Comparison of ENCODE assay signal across 24 cellular contexts in genomic region chr20:295804-296203, GRCh38. TPM values are rescaled to one million over a fixed set of nuclear protein-coding genes. Genes with fewer than 3 reads are reported as not detected.
A peak's percentile ranks its signal among the peaks of the same experiment; 100 is the strongest.
DNase-seq lines count a peak whose midpoint lies in the region; ATAC-seq, FAIRE-seq and TF ChIP-seq lines count a peak whose summit lies in the region.
"Had no signal": no experiment of that assay in that cellular context is flagged by ENCODE, and none has a peak within 500 bp of the region (broad histone marks: within the 10 kb centered on the region; RNA-seq: fewer than 3 reads in every experiment).

No MANE protein-coding gene starts in this region.

- H3K36me3 Mint-ChIP-seq in activated CD4-positive, alpha-beta T cell treated with anti-CD3 and anti-CD28 coated beads for 36 hours (ENCODE audit: low read depth): peaks cover 25% of the 10 kb centered on the region
- H3K36me3 Mint-ChIP-seq in nephron progenitor cell (ENCODE audit: low read depth): peaks cover 5% of the 10 kb centered on the region

- peak overlapping the region; percentile 66 for H3K27ac Mint-ChIP-seq in activated CD4-positive, alpha-beta T cell treated with anti-CD3 and anti-CD28 coated beads for 36 hours
- peak overlapping the region; percentile 4 for H3K27ac Mint-ChIP-seq in nephron progenitor cell

- H3K27me3 ChIP-seq in Loucy (ENCODE audit: insufficient read depth, low read length, poor library complexity, severe bottlenecking): no peaks in the 10 kb centered on the region
- no peaks in the 10 kb centered on the region for H3K27me3 ChIP-seq in K562 (ENCODE audit: control insufficient read depth in 2 of 2, insufficient read depth in 2 of 2, low read length in 2 of 2)
- H3K27me3 ChIP-seq: thyroid gland had no signal

- H3K9me2 ChIP-seq in Loucy (replicated peaks; ENCODE audit: low read depth, low read length): no peaks in the 10 kb centered on the region

- POLR2A ChIA-PET in activated CD4-positive, alpha-beta T cell treated with anti-CD3 and anti-CD28 coated beads for 36 hours (lab: Charles Lee): no interaction called here
- POLR2A ChIA-PET in K562 (lab: Yijun Ruan, JAX): interaction anchor here (1.1 kb wide), 1 partner anchor 29 kb away, joined by 5 read pairs; the partner anchor contains the start of gene SOX12

- no peaks in the 10 kb centered on the region for H3K36me3 ChIP-seq in Loucy (ENCODE audit: insufficient read depth, low read length)
- peaks cover 18% of the 10 kb centered on the region; the same call in 2 of the 3 replicates for H3K36me3 ChIP-seq in K562 (ENCODE audit: control insufficient read depth, insufficient read depth, low read length)
- H3K36me3 ChIP-seq: thyroid gland had no signal

- H3K27me3 Mint-ChIP-seq in activated CD4-positive, alpha-beta T cell treated with anti-CD3 and anti-CD28 coated beads for 36 hours: no peaks in the 10 kb centered on the region
- H3K27me3 Mint-ChIP-seq in nephron progenitor cell (ENCODE audit: low read depth, poor library complexity): peaks cover 2% of the 10 kb centered on the region

- peak overlapping the region; percentile 100 for H3K4me3 Mint-ChIP-seq in activated CD4-positive, alpha-beta T cell treated with anti-CD3 and anti-CD28 coated beads for 36 hours
- peak overlapping the region; percentile 98 for H3K4me3 Mint-ChIP-seq in nephron progenitor cell

- H2AFZ ChIP-seq in Loucy (ENCODE audit: low read length) (no peak overlapping the region), K562 (ENCODE audit: low read depth, low read length) (peak overlapping the region; percentile 22; the same call in 1 of the 2 replicates)

- no peak for TF ChIP-seq RAD21 in K562 (CRISPR knock-in tag; conservative IDR thresholded peaks at IDR 0.05 in 1 of 2, IDR thresholded peaks at IDR 0.05 in 1 of 2)

- ATAC-seq in activated CD4-positive, alpha-beta T cell treated with anti-CD3 and anti-CD28 coated beads for 36 hours: no peak
- no peak for ATAC-seq in K562
- no peak for ATAC-seq in GM21381 (IDR thresholded peaks at IDR 0.05; ENCODE audit: unreplicated experiment)
- ATAC-seq: GM12878, sciatic nerve had no signal

- H3K27ac ChIP-seq in K562 (ENCODE audit: extremely low read depth, low read depth, low read length): no peak overlapping the region
- H3K27ac ChIP-seq: thyroid gland had no signal

- no peaks in the 10 kb centered on the region for H3K9me3 Mint-ChIP-seq in activated CD4-positive, alpha-beta T cell treated with anti-CD3 and anti-CD28 coated beads for 36 hours (ENCODE audit: low read depth)
- H3K9me3 Mint-ChIP-seq in nephron progenitor cell: peaks cover 5% of the 10 kb centered on the region

- peak overlapping the region; percentile 7 for H3K4me2 ChIP-seq in Loucy (ENCODE audit: low read depth, low read length, poor library complexity, severe bottlenecking)
- H3K4me2 ChIP-seq in K562 (ENCODE audit: insufficient read depth, low read length): no peak overlapping the region; the same call in 1 of the 2 replicates

- no peak overlapping the region for H3K4me3 ChIP-seq in Loucy (ENCODE audit: low read length, poor library complexity, severe bottlenecking)
- H3K4me3 ChIP-seq in K562: no peak overlapping the region
- H3K4me3 ChIP-seq: lung, thyroid gland had no signal

- H3K9ac ChIP-seq in Loucy (ENCODE audit: low read depth, low read length, poor library complexity, severe bottlenecking): no peak overlapping the region
- H3K9ac ChIP-seq in K562 (ENCODE audit: insufficient read depth in 1 of 2, low read depth in 2 of 2, low read length in 2 of 2): no peak overlapping the region

- no peak for TF ChIP-seq EP300 in K562 (IDR thresholded peaks at IDR 0.05; ENCODE audit: low read length)

- H3K79me2 ChIP-seq in Loucy (ENCODE audit: insufficient read depth, low read length) (peaks cover 41% of the 10 kb centered on the region), K562 (ENCODE audit: control insufficient read depth, insufficient read depth, low read length) (peaks cover 42% of the 10 kb centered on the region)

- in situ Hi-C loops in K562 (cut with MboI): no loop called here

- H3K9me3 ChIP-seq in Loucy (ENCODE audit: insufficient read depth, low read depth, low read length) (no peaks in the 10 kb centered on the region), K562 (replicated peaks; ENCODE audit: control insufficient read depth, insufficient read depth, low read depth, low read length) (no peaks in the 10 kb centered on the region)
- H3K9me3 ChIP-seq: thyroid gland had no signal

- H3F3A ChIP-seq in Loucy (ENCODE audit: low read depth): no peaks in the 10 kb centered on the region; the same call in 1 of the 2 replicates

- FAIRE-seq in K562 (lab: Jason Lieb, UNC): no peak
- FAIRE-seq: A204.1, GM12878 had no signal

- CTCF ChIA-PET in activated CD4-positive, alpha-beta T cell treated with anti-CD3 and anti-CD28 coated beads for 36 hours (lab: Charles Lee): interaction anchor here (1.3 kb wide), 1 partner anchor 28 kb away, joined by 3 read pairs; no protein-coding TSS in a partner anchor
- CTCF ChIA-PET in K562 (lab: Yijun Ruan, JAX; ENCODE audit: low intra/inter-chr PET ratio): no interaction called here

- WGBS in K562 (ENCODE audit: insufficient coverage, low coverage, missing lambda C conversion rate): 56% methylated on average over 4 of the region's 4 CpGs

- no peaks in the 10 kb centered on the region for H3K9me1 ChIP-seq in K562 (ENCODE audit: control insufficient read depth, insufficient read depth, low read length)

- TF ChIP-seq CTCF in Loucy (conservative IDR thresholded peaks at IDR 0.05; ENCODE audit: low read length) (no peak), K562 (IDR thresholded peaks at IDR 0.05 in 2 of 3, conservative IDR thresholded peaks at IDR 0.05 in 1 of 3; ENCODE audit: insufficient read depth in 2 of 3, low read depth in 1 of 3, low read length in 3 of 3) (no peak), nephron progenitor cell (IDR thresholded peaks at IDR 0.05) (no peak)

- no peak for DNase-seq in activated CD4-positive, alpha-beta T cell treated with anti-CD3 and anti-CD28 coated beads for 36 hours
- DNase-seq in activated CD4-positive, alpha-beta T cell treated with anti-CD3 and anti-CD28 coated beads for 48 hours: no peak
- DNase-seq in K562 (ENCODE audit: extremely low read depth in 1 of 4, low spot score in 3 of 4): no peak
- DNase-seq in nephron progenitor cell: no peak
- DNase-seq in NCI-H1436 (lab: John Stamatoyannopoulos, UW): no peak
- no peak for DNase-seq in DMS53 treated with DMSO at 0.1 percent for 48 hours (lab: John Stamatoyannopoulos, UW; ENCODE audit: unreplicated experiment)
- DNase-seq: amygdala; NCI-H2029; NCI-H524; occipital lobe; OCI-M1; stimulated activated CD4-positive, alpha-beta T cell treated with anti-CD3 and anti-CD28 coated beads, Interleukin-2, amount 100 ng/mL, for 24 hours; thyroid gland had no signal

- peaks cover 40% of the 10 kb centered on the region for H3K4me1 ChIP-seq in Loucy (ENCODE audit: insufficient read depth, low read length, poor library complexity, severe bottlenecking)
- H3K4me1 ChIP-seq in K562 (replicated peaks in 1 of 2; ENCODE audit: control insufficient read depth in 2 of 2, insufficient read depth in 2 of 2, low read length in 2 of 2): peaks cover 21 to 26% of the 10 kb centered on the region in 2 experiments; a peak in 4 of 5 replicates

- intact Hi-C loops in activated CD4-positive, alpha-beta T cell treated with anti-CD3 and anti-CD28 coated beads for 36 hours (cut with DNase I, micrococcal nuclease): no loop called here
- intact Hi-C loops in K562 (cut with micrococcal nuclease): loop anchor here (2.0 kb wide), 1 partner anchor 29 kb away; the partner anchor contains the start of gene SOX12

- TF ChIP-seq POLR2A in K562 (conservative IDR thresholded peaks at IDR 0.05): no peak

- H3K4me1 Mint-ChIP-seq in activated CD4-positive, alpha-beta T cell treated with anti-CD3 and anti-CD28 coated beads for 36 hours: peaks cover 29% of the 10 kb centered on the region
- H3K4me1 Mint-ChIP-seq in nephron progenitor cell: peaks cover 52% of the 10 kb centered on the region

- H4K20me1 ChIP-seq in Loucy (ENCODE audit: insufficient read depth, low read length, poor library complexity, severe bottlenecking) (peaks cover 22% of the 10 kb centered on the region), K562 (replicated peaks; ENCODE audit: control insufficient read depth, insufficient read depth, low read length) (peaks cover 13% of the 10 kb centered on the region)

- BruUV-seq in K562 (replicated peaks; lab: Mats Ljungman, UMichigan): no TSS peak

RNA-seq across cellular contexts. Expression of gene ZCCHC3, which starts 1.6 kb away (rescaled TPM):
- 10 to 100 TPM; 15.6 to 16.4 TPM for total RNA-seq in activated CD4-positive, alpha-beta T cell treated with anti-CD3 and anti-CD28 coated beads for 36 hours
- total RNA-seq in K562 (2011; cell fraction: chromatin; rRNA removed; ENCODE audit: low replicate concordance): 6.9 and 11.2 TPM in 2 replicates
- 9.6 and 12.0 TPM in 2 replicates for total RNA-seq in K562 (2011; cell fraction: nucleolus; rRNA removed)
- 10.6 and 13.3 TPM in 2 replicates for total RNA-seq in K562 (2011; cell fraction: nucleoplasm; rRNA removed)
- total RNA-seq in K562 (2014; rRNA removed) (23.2 and 28.2 TPM in 2 replicates), K562 (2014; rRNA removed; fragmentation: Illumina TruSeq; extraction: Trizol) (10.1 and 10.2 TPM in 2 replicates), K562 (2015; rRNA removed; fragmentation: Illumina TruSeq; extraction: Trizol) (12.8 and 13.9 TPM in 2 replicates), K562 (2021) (22.1 and 22.5 TPM in 2 replicates)
- polyA plus RNA-seq in K562 (2011; rRNA removed) (21.2 and 22.0 TPM in 2 replicates), K562 (2014; fragmentation: Illumina TruSeq; extraction: Trizol) (16.5 and 17.6 TPM in 2 replicates), K562 (2014; fragmentation: Nextera tagmentation; extraction: Ambion mirVana) (1 to 10 TPM; 2.8 to 4.0 TPM), K562 (2014; rRNA removed) (22.4 and 23.3 TPM in 2 replicates)
- polyA plus RNA-seq in K562 (2011; cell fraction: cytosol; rRNA removed): 18.7 and 24.5 TPM in 2 replicates
- polyA plus RNA-seq in K562 (2011; cell fraction: nucleus; rRNA removed): 13.2 and 18.2 TPM in 2 replicates
- polyA plus RNA-seq in K562 (2012): 17.7 and 19.5 TPM in 2 replicates
- polyA minus RNA-seq in K562 (2011; rRNA and poly(A)+ RNA removed): 11.1 and 11.7 TPM in 2 replicates
- polyA minus RNA-seq in K562 (2011; cell fraction: cytosol; rRNA and poly(A)+ RNA removed): 10.8 and 12.2 TPM in 2 replicates
- polyA minus RNA-seq in K562 (2011; cell fraction: nucleus; rRNA and poly(A)+ RNA removed): 3.9 and 9.7 TPM in 2 replicates

RNA-seq across cellular contexts. Expression of gene C20orf96, which starts 5.3 kb away (rescaled TPM):
- total RNA-seq in activated CD4-positive, alpha-beta T cell treated with anti-CD3 and anti-CD28 coated beads for 36 hours: 1 to 10 TPM; 7.0 to 8.1 TPM
- total RNA-seq in K562 (2011; cell fraction: chromatin; rRNA removed; ENCODE audit: low replicate concordance): 40.0 and 54.2 TPM in 2 replicates
- total RNA-seq in K562 (2011; cell fraction: nucleolus; rRNA removed): 27.8 and 28.2 TPM in 2 replicates
- total RNA-seq in K562 (2011; cell fraction: nucleoplasm; rRNA removed): 25.0 and 27.3 TPM in 2 replicates
- total RNA-seq in K562 (2014; rRNA removed) (1.5 and 2.0 TPM in 2 replicates), K562 (2014; rRNA removed; fragmentation: Illumina TruSeq; extraction: Trizol) (2.4 and 3.0 TPM in 2 replicates), K562 (2015; rRNA removed; fragmentation: Illumina TruSeq; extraction: Trizol) (2.1 and 2.3 TPM in 2 replicates), K562 (2021) (10.1 TPM in 2 replicates)
- polyA plus RNA-seq in K562 (2011; rRNA removed) (11.0 and 22.6 TPM in 2 replicates), K562 (2014; fragmentation: Illumina TruSeq; extraction: Trizol) (8.4 and 9.8 TPM in 2 replicates), K562 (2014; fragmentation: Nextera tagmentation; extraction: Ambion mirVana) (1 to 10 TPM; 1.7 to 4.2 TPM), K562 (2014; rRNA removed) (9.1 and 11.7 TPM in 2 replicates)
- polyA plus RNA-seq in K562 (2011; cell fraction: cytosol; rRNA removed): 5.7 and 11.5 TPM in 2 replicates
- polyA plus RNA-seq in K562 (2011; cell fraction: nucleus; rRNA removed): 35.3 and 52.8 TPM in 2 replicates
- polyA plus RNA-seq in K562 (2012): 8.6 and 10.2 TPM in 2 replicates
- polyA minus RNA-seq in K562 (2011; rRNA and poly(A)+ RNA removed): 6.5 and 8.2 TPM in 2 replicates
- polyA minus RNA-seq in K562 (2011; cell fraction: cytosol; rRNA and poly(A)+ RNA removed): 3.1 and 3.6 TPM in 2 replicates
- 8.6 and 19.5 TPM in 2 replicates for polyA minus RNA-seq in K562 (2011; cell fraction: nucleus; rRNA and poly(A)+ RNA removed)

RNA-seq across cellular contexts. Expression of gene SOX12, which starts 29.5 kb away (rescaled TPM):
- 1 to 10 TPM; 8.1 to 8.5 TPM for total RNA-seq in activated CD4-positive, alpha-beta T cell treated with anti-CD3 and anti-CD28 coated beads for 36 hours
- 5.5 and 9.5 TPM in 2 replicates for total RNA-seq in K562 (2011; cell fraction: chromatin; rRNA removed; ENCODE audit: low replicate concordance)
- 8.4 and 9.8 TPM in 2 replicates for total RNA-seq in K562 (2011; cell fraction: nucleolus; rRNA removed)
- 8.9 and 11.8 TPM in 2 replicates for total RNA-seq in K562 (2011; cell fraction: nucleoplasm; rRNA removed)
- total RNA-seq in K562 (2014; rRNA removed) (6.5 and 9.2 TPM in 2 replicates), K562 (2014; rRNA removed; fragmentation: Illumina TruSeq; extraction: Trizol) (1.3 and 1.4 TPM in 2 replicates), K562 (2015; rRNA removed; fragmentation: Illumina TruSeq; extraction: Trizol) (2.6 and 2.8 TPM in 2 replicates), K562 (2021) (26.1 and 26.3 TPM in 2 replicates)
- polyA plus RNA-seq in K562 (2011; rRNA removed) (1.8 and 3.5 TPM in 2 replicates), K562 (2014; fragmentation: Illumina TruSeq; extraction: Trizol) (6.7 and 7.4 TPM in 2 replicates), K562 (2014; fragmentation: Nextera tagmentation; extraction: Ambion mirVana) (under 1 TPM; 0.42 to 0.48 TPM), K562 (2014; rRNA removed) (6.7 and 9.6 TPM in 2 replicates)
- 2.4 and 2.8 TPM in 2 replicates for polyA plus RNA-seq in K562 (2011; cell fraction: cytosol; rRNA removed)
- 9.5 and 9.7 TPM in 2 replicates for polyA plus RNA-seq in K562 (2011; cell fraction: nucleus; rRNA removed)
- polyA plus RNA-seq in K562 (2012): 13.7 and 13.9 TPM in 2 replicates
- 2.0 and 2.9 TPM in 2 replicates for polyA minus RNA-seq in K562 (2011; rRNA and poly(A)+ RNA removed)
- 4.7 and 7.1 TPM in 2 replicates for polyA minus RNA-seq in K562 (2011; cell fraction: cytosol; rRNA and poly(A)+ RNA removed)
- 2.7 and 5.2 TPM in 2 replicates for polyA minus RNA-seq in K562 (2011; cell fraction: nucleus; rRNA and poly(A)+ RNA removed)

RNA-seq across cellular contexts. Expression of gene DEFB132, which starts 38.3 kb away (rescaled TPM):
- not detected for total RNA-seq in activated CD4-positive, alpha-beta T cell treated with anti-CD3 and anti-CD28 coated beads for 36 hours
- total RNA-seq in K562 (2011; cell fraction: chromatin; rRNA removed; ENCODE audit: low replicate concordance): not detected in 2 replicates
- total RNA-seq in K562 (2011; cell fraction: nucleolus; rRNA removed): not detected in 2 replicates
- not detected in 2 replicates for total RNA-seq in K562 (2011; cell fraction: nucleoplasm; rRNA removed)
- total RNA-seq in K562 (2014; rRNA removed): not detected in 2 replicates
- not detected in 2 replicates for total RNA-seq in K562 (2014; rRNA removed; fragmentation: Illumina TruSeq; extraction: Trizol)
- not detected in 2 replicates for total RNA-seq in K562 (2015; rRNA removed; fragmentation: Illumina TruSeq; extraction: Trizol)
- total RNA-seq in K562 (2021): not detected in 2 replicates
- not detected in 2 replicates for polyA plus RNA-seq in K562 (2011; rRNA removed)
- not detected in 2 replicates for polyA plus RNA-seq in K562 (2011; cell fraction: cytosol; rRNA removed)
- polyA plus RNA-seq in K562 (2011; cell fraction: nucleus; rRNA removed): not detected in 2 replicates
- polyA plus RNA-seq in K562 (2012): not detected in 2 replicates
- not detected in 2 replicates for polyA plus RNA-seq in K562 (2014; fragmentation: Illumina TruSeq; extraction: Trizol)
- not detected for polyA plus RNA-seq in K562 (2014; fragmentation: Nextera tagmentation; extraction: Ambion mirVana)
- polyA plus RNA-seq in K562 (2014; rRNA removed): not detected in 2 replicates
- not detected in 2 replicates for polyA minus RNA-seq in K562 (2011; rRNA and poly(A)+ RNA removed)
- polyA minus RNA-seq in K562 (2011; cell fraction: cytosol; rRNA and poly(A)+ RNA removed): not detected in 2 replicates
- not detected in 2 replicates for polyA minus RNA-seq in K562 (2011; cell fraction: nucleus; rRNA and poly(A)+ RNA removed)
- total RNA-seq: epithelial cell of proximal tubule, G401, GM12878, H4, HT-29, lung, occipital lobe, sciatic nerve, SK-MEL-5, thyroid gland had no signal
- polyA plus RNA-seq: GM12878, lung had no signal

RNA-seq across cellular contexts. Expression of gene NRSN2, which starts 51.1 kb away (rescaled TPM):
- 1 to 10 TPM; 5.2 to 7.5 TPM for total RNA-seq in activated CD4-positive, alpha-beta T cell treated with anti-CD3 and anti-CD28 coated beads for 36 hours
- total RNA-seq in K562 (2011; cell fraction: chromatin; rRNA removed; ENCODE audit: low replicate concordance): 9.8 and 24.5 TPM in 2 replicates
- total RNA-seq in K562 (2011; cell fraction: nucleolus; rRNA removed): 24.9 and 37.9 TPM in 2 replicates
- total RNA-seq in K562 (2011; cell fraction: nucleoplasm; rRNA removed): 34.2 and 46.5 TPM in 2 replicates
- total RNA-seq in K562 (2014; rRNA removed) (11.1 and 21.5 TPM in 2 replicates), K562 (2014; rRNA removed; fragmentation: Illumina TruSeq; extraction: Trizol) (6.7 and 7.5 TPM in 2 replicates), K562 (2015; rRNA removed; fragmentation: Illumina TruSeq; extraction: Trizol) (7.8 and 9.6 TPM in 2 replicates), K562 (2021) (26.7 and 28.5 TPM in 2 replicates)
- polyA plus RNA-seq in K562 (2011; rRNA removed) (13.1 and 37.5 TPM in 2 replicates), K562 (2014; fragmentation: Illumina TruSeq; extraction: Trizol) (24.3 and 24.7 TPM in 2 replicates), K562 (2014; fragmentation: Nextera tagmentation; extraction: Ambion mirVana) (1 to 10 TPM; 7.9 to 8.3 TPM), K562 (2014; rRNA removed) (24.8 and 29.7 TPM in 2 replicates)
- polyA plus RNA-seq in K562 (2011; cell fraction: cytosol; rRNA removed): 54.0 and 57.8 TPM in 2 replicates
- polyA plus RNA-seq in K562 (2011; cell fraction: nucleus; rRNA removed): 24.4 and 24.6 TPM in 2 replicates
- 21.9 and 37.5 TPM in 2 replicates for polyA plus RNA-seq in K562 (2012)
- polyA minus RNA-seq in K562 (2011; rRNA and poly(A)+ RNA removed): 8.2 and 13.0 TPM in 2 replicates
- polyA minus RNA-seq in K562 (2011; cell fraction: cytosol; rRNA and poly(A)+ RNA removed): 14.1 and 27.3 TPM in 2 replicates
- 5.0 and 5.7 TPM in 2 replicates for polyA minus RNA-seq in K562 (2011; cell fraction: nucleus; rRNA and poly(A)+ RNA removed)
